In genomic region chr17:28643979-28644781, GRCh38 we compare ENCODE assay signal across 8 cellular contexts. TPM values are rescaled to one million over a fixed set of nuclear protein-coding genes. Genes with fewer than 3 reads are reported as not detected.
DNase-seq lines count a peak whose midpoint lies in the region; ATAC-seq and TF ChIP-seq lines count a peak whose summit lies in the region.

No MANE protein-coding gene starts in this region.

- in situ Hi-C loops in GM18951 (cut with MboI; ENCODE audit: low sequenced_read_pairs, unreplicated experiment) = no loop called here

- H3K4me3 ChIP-seq in CD4-positive, CD25-positive, alpha-beta regulatory T cell (ENCODE audit: low read depth, low read length) = peak overlapping the region; percentile 84

- H3K27ac ChIP-seq in CD4-positive, CD25-positive, alpha-beta regulatory T cell (ENCODE audit: insufficient read depth, low read length, poor library complexity, severe bottlenecking) = peak overlapping the region; percentile 94
- peak overlapping the region; percentile 72 for H3K27ac ChIP-seq in cingulate gyrus (ENCODE audit: low read depth, low read length)

- H3K36me3 Mint-ChIP-seq in CD4-positive, CD25-positive, alpha-beta regulatory T cell = peaks cover 31% of the 10 kb centered on the region
- peaks cover 75% of the 10 kb centered on the region for H3K36me3 Mint-ChIP-seq in stimulated activated effector memory CD8-positive, alpha-beta T cell treated with anti-CD3 and anti-CD28 coated beads, Interleukin-12 subunit alpha, Interleukin-12 subunit beta, amount 100 ng/mL, for 72 hours

- H3K36me3 ChIP-seq in CD4-positive, CD25-positive, alpha-beta regulatory T cell (ENCODE audit: control insufficient read depth, insufficient read depth, low read length) = peaks cover 43% of the 10 kb centered on the region

- peak in 1 of 3 donors; percentile 52 for DNase-seq in CD4-positive, CD25-positive, alpha-beta regulatory T cell
- DNase-seq in LHCN-M2 (ENCODE audit: low read depth) (peak; percentile 48), SW480 (ENCODE audit: low spot score) (peak; percentile 60), kidney tubule cell (ENCODE audit: low spot score) (peak; percentile 67)
- DNase-seq in stimulated activated effector memory CD8-positive, alpha-beta T cell treated with anti-CD3 and anti-CD28 coated beads, Interleukin-12 subunit alpha, Interleukin-12 subunit beta, amount 100 ng/mL, for 72 hours (ENCODE audit: low spot score in 2 of 2) = peak in 1 of 2 donors; percentile 60

- TF ChIP-seq POLR2A in GM18951 (IDR thresholded peaks at IDR 0.05; ENCODE audit: extremely low read depth, insufficient read depth, insufficient read length) = peak; percentile 29

- no peaks in the 10 kb centered on the region for H3K9me3 Mint-ChIP-seq in CD4-positive, CD25-positive, alpha-beta regulatory T cell
- H3K9me3 Mint-ChIP-seq in stimulated activated effector memory CD8-positive, alpha-beta T cell treated with anti-CD3 and anti-CD28 coated beads, Interleukin-12 subunit alpha, Interleukin-12 subunit beta, amount 100 ng/mL, for 72 hours = no peaks in the 10 kb centered on the region

- no peaks in the 10 kb centered on the region for H3K9me3 ChIP-seq in CD4-positive, CD25-positive, alpha-beta regulatory T cell (ENCODE audit: control insufficient read depth in 2 of 2, low read length in 2 of 2)

- H3K27ac Mint-ChIP-seq in CD4-positive, CD25-positive, alpha-beta regulatory T cell = peak overlapping the region; percentile 93 to 96 (median 95)
- H3K27ac Mint-ChIP-seq in stimulated activated effector memory CD8-positive, alpha-beta T cell treated with anti-CD3 and anti-CD28 coated beads, Interleukin-12 subunit alpha, Interleukin-12 subunit beta, amount 100 ng/mL, for 72 hours = peak overlapping the region; percentile 90

- H3K4me1 ChIP-seq in CD4-positive, CD25-positive, alpha-beta regulatory T cell (ENCODE audit: control insufficient read depth, insufficient read depth, low read length, poor library complexity, severe bottlenecking) = peaks cover 41% of the 10 kb centered on the region

- peaks cover 17 to 62% (median 38%) of the 10 kb centered on the region in 4 donors for H3K4me1 Mint-ChIP-seq in CD4-positive, CD25-positive, alpha-beta regulatory T cell
- H3K4me1 Mint-ChIP-seq in stimulated activated effector memory CD8-positive, alpha-beta T cell treated with anti-CD3 and anti-CD28 coated beads, Interleukin-12 subunit alpha, Interleukin-12 subunit beta, amount 100 ng/mL, for 72 hours = peaks cover 47% of the 10 kb centered on the region

- peak overlapping the region; percentile 92 to 98 (median 93) for H3K4me3 Mint-ChIP-seq in CD4-positive, CD25-positive, alpha-beta regulatory T cell
- peak overlapping the region; percentile 90 for H3K4me3 Mint-ChIP-seq in stimulated activated effector memory CD8-positive, alpha-beta T cell treated with anti-CD3 and anti-CD28 coated beads, Interleukin-12 subunit alpha, Interleukin-12 subunit beta, amount 100 ng/mL, for 72 hours

- ATAC-seq in CD4-positive, CD25-positive, alpha-beta regulatory T cell (ENCODE audit: low read depth in 2 of 2) = no peak
- ATAC-seq in stimulated activated effector memory CD8-positive, alpha-beta T cell treated with anti-CD3 and anti-CD28 coated beads, Interleukin-12 subunit alpha, Interleukin-12 subunit beta, amount 100 ng/mL, for 72 hours = peak; percentile 3
- ATAC-seq in GM18520 (IDR thresholded peaks at IDR 0.05; ENCODE audit: unreplicated experiment) = no peak

- no peaks in the 10 kb centered on the region for H3K27me3 ChIP-seq in CD4-positive, CD25-positive, alpha-beta regulatory T cell (ENCODE audit: control insufficient read depth, insufficient read depth, low read length)

- no peaks in the 10 kb centered on the region for H3K27me3 Mint-ChIP-seq in CD4-positive, CD25-positive, alpha-beta regulatory T cell

RNA-seq across cellular contexts. Expression of gene BLTP2, which starts 0.8 kb away (rescaled TPM):
- 149 TPM for total RNA-seq in CD4-positive, CD25-positive, alpha-beta regulatory T cell
- polyA plus RNA-seq in CD4-positive, CD25-positive, alpha-beta regulatory T cell = 10 to 100 TPM; 30.7 to 42.3 (median 33.1) TPM
- total RNA-seq in LHCN-M2 (2014; rRNA removed) = 119 and 139 TPM in 2 replicates
- polyA plus RNA-seq in LHCN-M2 (2012) = 60.4 TPM

RNA-seq across cellular contexts. Expression of gene SDF2, which starts 17.5 kb away (rescaled TPM):
- total RNA-seq in CD4-positive, CD25-positive, alpha-beta regulatory T cell = 41.9 TPM
- polyA plus RNA-seq in CD4-positive, CD25-positive, alpha-beta regulatory T cell = 100 to 1,000 TPM in 3 of 4 donors, 10 to 100 TPM in 1; 96.5 to 121 (median 112) TPM
- total RNA-seq in LHCN-M2 (2014; rRNA removed) = 47.5 and 47.6 TPM in 2 replicates
- polyA plus RNA-seq in LHCN-M2 (2012) = 59.7 TPM

RNA-seq across cellular contexts. Expression of gene SUPT6H, which starts 17.8 kb away (rescaled TPM):
- 167 TPM for total RNA-seq in CD4-positive, CD25-positive, alpha-beta regulatory T cell
- 1 to 10 TPM; 8.3 to 9.2 (median 8.9) TPM for polyA plus RNA-seq in CD4-positive, CD25-positive, alpha-beta regulatory T cell
- total RNA-seq in LHCN-M2 (2014; rRNA removed) = 31.8 and 39.8 TPM in 2 replicates
- 48.1 TPM for polyA plus RNA-seq in LHCN-M2 (2012)

RNA-seq across cellular contexts. Expression of gene RSKR, which starts 30.2 kb away (rescaled TPM):
- total RNA-seq in CD4-positive, CD25-positive, alpha-beta regulatory T cell = 15.2 TPM
- under 1 TPM in 3 of 4 donors, not detected in 1; 0.08 to 0.78 (median 0.10) TPM for polyA plus RNA-seq in CD4-positive, CD25-positive, alpha-beta regulatory T cell
- 3.5 and 6.1 TPM in 2 replicates for total RNA-seq in LHCN-M2 (2014; rRNA removed)
- polyA plus RNA-seq in LHCN-M2 (2012) = 1.3 TPM

RNA-seq across cellular contexts. Expression of gene SPAG5, which starts 45.4 kb away (rescaled TPM):
- total RNA-seq in CD4-positive, CD25-positive, alpha-beta regulatory T cell = 37.7 TPM
- polyA plus RNA-seq in CD4-positive, CD25-positive, alpha-beta regulatory T cell = 1 to 10 TPM in 3 of 4 donors, under 1 TPM in 1; 0.84 to 2.2 (median 1.8) TPM
- total RNA-seq in LHCN-M2 (2014; rRNA removed) = 89.8 and 106 TPM in 2 replicates
- polyA plus RNA-seq in LHCN-M2 (2012) = 40.4 TPM
